Comparison of ENCODE assay signal across 10 cellular contexts in the genomic region with DNA sequence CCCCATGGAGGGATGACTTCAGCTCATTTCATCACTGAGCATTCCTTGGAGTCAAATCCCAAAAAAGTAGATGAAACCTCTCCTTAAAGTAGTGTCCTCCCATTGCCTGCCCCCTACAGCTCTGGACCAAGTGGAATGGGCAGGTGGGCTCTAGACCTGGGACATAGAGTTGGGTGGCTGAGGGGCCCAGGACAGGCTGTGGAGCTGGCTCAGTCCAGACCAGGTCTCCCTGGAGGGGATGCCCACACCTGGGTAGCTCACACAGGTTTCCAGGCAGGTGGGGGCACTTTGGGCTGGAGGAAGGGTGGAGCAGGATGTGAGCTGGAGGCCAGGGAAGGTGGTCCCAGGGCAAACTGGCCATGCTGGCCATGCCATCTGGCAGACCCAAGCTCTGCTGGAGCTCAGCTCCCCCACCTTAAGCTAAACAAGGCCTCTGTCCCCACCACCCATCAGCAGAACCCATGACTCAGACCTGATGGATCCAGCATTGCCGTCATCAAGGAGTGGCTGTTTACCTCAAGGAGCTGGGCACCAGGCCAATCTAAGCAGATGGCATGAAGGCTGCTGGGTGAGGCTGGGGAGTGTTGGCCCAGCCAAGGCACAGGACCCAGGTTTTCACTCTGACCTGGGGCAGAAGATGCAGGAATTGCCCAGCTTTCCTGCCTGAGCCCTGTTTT. TPM values are rescaled to one million over a fixed set of nuclear protein-coding genes. Genes with fewer than 3 reads are reported as not detected.
DNase-seq lines count a peak whose midpoint lies in the region; ATAC-seq and TF ChIP-seq lines count a peak whose summit lies in the region.
"Had no signal": no experiment of that assay in that cellular context is flagged by ENCODE, and none has a peak within 500 bp of the region (broad histone marks: within the 10 kb centered on the region; RNA-seq: fewer than 3 reads in every experiment).

No MANE protein-coding gene starts in this region.

- H3K36me3 ChIP-seq in right atrium auricular region, result no peaks in the 10 kb centered on the region
- H3K36me3 ChIP-seq in vagina, result no peaks in the 10 kb centered on the region
- H3K36me3 ChIP-seq: tibial artery had no signal

- DNase-seq in left cardiac atrium, result peak; percentile 49
- no peak for DNase-seq in right atrium auricular region (ENCODE audit: low spot score)
- peak; percentile 89 for DNase-seq in RPMI7951 (ENCODE audit: low read depth)
- DNase-seq in fibroblast of villous mesenchyme (ENCODE audit: low read depth), result peak; percentile 89
- no peak for DNase-seq in vagina (ENCODE audit: extremely low spot score in 2 of 2)
- DNase-seq in NCI-H1048 (lab: John Stamatoyannopoulos, UW), result no peak
- no peak for DNase-seq in NOMO-1 (lab: John Stamatoyannopoulos, UW; ENCODE audit: unreplicated experiment in 2 of 2)
- DNase-seq: DND-41 had no signal

- no peak for TF ChIP-seq POLR2A in vagina (IDR thresholded peaks at IDR 0.05)

- H3K27me3 ChIP-seq in right atrium auricular region, result no peaks in the 10 kb centered on the region
- H3K27me3 ChIP-seq in vagina, result no peaks in the 10 kb centered on the region

- intact Hi-C loops in left cardiac atrium (cut with DNase I), result no loop called here
- intact Hi-C loops in vagina (cut with DNase I), result no loop called here

- TF ChIP-seq CTCF in right atrium auricular region (IDR thresholded peaks at IDR 0.05) (no peak), fibroblast of villous mesenchyme (IDR thresholded peaks at IDR 0.05; ENCODE audit: insufficient read depth, low read depth, low read length) (no peak), vagina (IDR thresholded peaks at IDR 0.05) (no peak)

- H3K4me1 ChIP-seq in right atrium auricular region (no peaks in the 10 kb centered on the region), vagina (no peaks in the 10 kb centered on the region)

- H3K4me3 ChIP-seq in right atrium auricular region (no peak overlapping the region), fibroblast of villous mesenchyme (ENCODE audit: low read depth, low read length) (no peak overlapping the region), vagina (no peak overlapping the region)
- H3K4me3 ChIP-seq: tibial artery had no signal

- ATAC-seq in left cardiac atrium (peak in 1 of 2 donors; percentile 81), HG02623 (IDR thresholded peaks at IDR 0.05; ENCODE audit: unreplicated experiment) (no peak)

- H3K9me3 ChIP-seq in right atrium auricular region (no peaks in the 10 kb centered on the region), vagina (no peaks in the 10 kb centered on the region)
- H3K9me3 ChIP-seq: tibial artery had no signal

- H3K27ac ChIP-seq in right atrium auricular region, result no peak overlapping the region
- peak overlapping the region; percentile 63 for H3K27ac ChIP-seq in vagina
- H3K27ac ChIP-seq: tibial artery had no signal

RNA-seq across cellular contexts. Expression of gene SPINK4, which starts 6.2 kb away (rescaled TPM):
- not detected for total RNA-seq in left cardiac atrium
- not detected for total RNA-seq in right atrium auricular region
- not detected in 2 replicates for total RNA-seq in RPMI7951 (2014; rRNA removed; shearing (Covaris generic))
- total RNA-seq in fibroblast of villous mesenchyme, result not detected in 2 replicates
- not detected for total RNA-seq in vagina

RNA-seq across cellular contexts. Expression of gene BAG1, which starts 30.7 kb away (rescaled TPM):
- total RNA-seq in left cardiac atrium, result 100 to 1,000 TPM; 152 to 208 TPM
- 100 to 1,000 TPM; 162 to 166 TPM for total RNA-seq in right atrium auricular region
- 19.9 and 34.0 TPM in 2 replicates for total RNA-seq in RPMI7951 (2014; rRNA removed; shearing (Covaris generic))
- 9.1 and 21.6 TPM in 2 replicates for total RNA-seq in fibroblast of villous mesenchyme
- 127 TPM for total RNA-seq in vagina

RNA-seq across cellular contexts. Expression of gene CHMP5, which starts 31.1 kb away (rescaled TPM):
- total RNA-seq in left cardiac atrium, result 10 to 100 TPM; 45.3 to 45.9 TPM
- total RNA-seq in right atrium auricular region, result 10 to 100 TPM; 44.0 to 51.1 TPM
- total RNA-seq in RPMI7951 (2014; rRNA removed; shearing (Covaris generic)), result 135 and 143 TPM in 2 replicates
- 62.2 and 81.6 TPM in 2 replicates for total RNA-seq in fibroblast of villous mesenchyme
- 41.5 TPM for total RNA-seq in vagina

RNA-seq across cellular contexts. Expression of gene NFX1, which starts 56.5 kb away (rescaled TPM):
- total RNA-seq in left cardiac atrium (10 to 100 TPM; 23.0 to 35.4 TPM), right atrium auricular region (10 to 100 TPM; 23.7 to 29.1 TPM), fibroblast of villous mesenchyme (24.2 and 26.7 TPM in 2 replicates), vagina (34.1 TPM)
- total RNA-seq in RPMI7951 (2014; rRNA removed; shearing (Covaris generic)), result 14.0 and 16.3 TPM in 2 replicates

Comparison
In these comparisons a context has a peak if more than half of its experiments do, and no peak if none do; other contexts are left out.
1. DNase-seq: peak in left cardiac atrium (single experiment), RPMI7951 (single experiment) and fibroblast of villous mesenchyme (single experiment); none in right atrium auricular region (single experiment), vagina (0 of 2), NCI-H1048 (single experiment) and NOMO-1 (0 of 2).